In the genomic region with DNA sequence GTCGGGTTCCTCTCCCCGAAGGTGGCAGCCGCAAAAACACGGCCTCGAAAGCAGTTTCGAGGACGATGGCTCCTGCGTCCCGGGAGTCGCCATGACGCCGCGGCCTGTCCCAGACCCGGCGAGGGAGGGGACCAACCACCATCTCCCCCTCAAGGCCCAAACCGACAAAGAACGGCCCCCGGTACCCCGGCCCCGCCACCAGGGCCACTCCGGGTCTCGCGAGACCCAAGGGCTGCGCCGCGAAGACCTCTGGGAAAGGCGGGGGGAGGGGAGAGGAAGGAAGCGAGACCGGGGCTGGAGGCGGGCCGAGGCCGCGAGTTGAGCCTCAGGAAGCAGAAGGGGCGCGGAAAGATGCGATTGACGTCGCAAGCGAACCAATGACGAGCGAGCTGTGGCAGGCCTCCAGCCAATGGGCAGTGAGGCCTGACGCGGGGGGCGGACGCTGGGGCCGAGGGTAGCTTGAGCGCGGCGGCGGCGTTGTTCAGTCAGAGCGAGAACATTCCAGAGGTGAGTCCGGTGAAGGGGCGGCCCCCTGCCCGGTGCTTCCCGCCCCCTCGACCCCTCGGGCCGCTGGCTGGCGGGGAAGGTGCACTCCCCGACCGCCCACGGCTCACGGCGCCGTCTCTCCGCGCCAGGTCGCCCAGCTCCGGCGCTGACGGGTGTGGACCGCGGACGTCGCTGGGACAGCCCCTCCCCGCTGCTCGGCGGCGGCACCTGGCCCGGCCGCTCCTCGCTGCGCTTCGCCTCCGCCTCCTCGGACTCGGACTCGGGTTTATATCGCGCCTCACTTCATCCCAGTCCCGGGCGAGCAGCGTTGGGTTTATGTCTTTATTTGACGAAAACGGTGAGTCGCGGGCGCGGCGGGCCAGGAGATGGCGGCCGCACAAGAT, we compare ENCODE assay signal across 8 cellular contexts. TPM values are rescaled to one million over a fixed set of nuclear protein-coding genes. Genes with fewer than 3 reads are reported as not detected.
DNase-seq lines count a peak whose midpoint lies in the region; ATAC-seq and TF ChIP-seq lines count a peak whose summit lies in the region.

A gene (plus strand): TSS at position 484 of the 890 bp plus-strand sequence. CDS start 1,624 bp downstream, outside the sequence.

- DNase-seq in CD4-positive, CD25-positive, alpha-beta regulatory T cell = peak; percentile 99
- DNase-seq in NCI-H82 (lab: John Stamatoyannopoulos, UW) (peak; percentile 98), dermis microvascular lymphatic vessel endothelial cell (ENCODE audit: low read depth in 2 of 2) (peak; percentile 97 to 99)
- peak; percentile 98 to 99 for DNase-seq in activated CD4-positive, alpha-beta T cell treated with anti-CD3 and anti-CD28 coated beads, Interleukin-2, amount 50 U/mL, for 48 hours
- DNase-seq in stimulated activated CD4-positive, alpha-beta T cell treated with anti-CD3 and anti-CD28 coated beads, Interleukin-4, amount 100 ng/mL, for 24 hours = peak; percentile 99

- peaks cover 37% of the 10 kb centered on the region for H3K4me1 ChIP-seq in CD4-positive, CD25-positive, alpha-beta regulatory T cell (ENCODE audit: control insufficient read depth, insufficient read depth, low read length, poor library complexity, severe bottlenecking)
- H3K4me1 ChIP-seq in liver (ENCODE audit: control insufficient read depth in 4 of 4, insufficient read depth in 4 of 4, low read length in 3 of 4) = peaks cover 1 to 44% (median 24%) of the 10 kb centered on the region in 4 donors

- H3K27ac ChIP-seq in CD4-positive, CD25-positive, alpha-beta regulatory T cell (ENCODE audit: insufficient read depth, low read length, poor library complexity, severe bottlenecking) = peak within 1 kb of the TSS; percentile 98
- H3K27ac ChIP-seq in liver (ENCODE audit: low read depth in 1 of 2, low read length in 2 of 2) = peak within 1 kb of the TSS; percentile 95 to 100

- H3K36me3 Mint-ChIP-seq in CD4-positive, CD25-positive, alpha-beta regulatory T cell = peaks cover 36% of the 10 kb centered on the region

- H3K27me3 Mint-ChIP-seq in CD4-positive, CD25-positive, alpha-beta regulatory T cell = peaks cover 10% of the 10 kb centered on the region

- peak within 1 kb of the TSS; percentile 95 for H3K4me3 ChIP-seq in CD4-positive, CD25-positive, alpha-beta regulatory T cell (ENCODE audit: low read depth, low read length)
- peak within 1 kb of the TSS; percentile 76 to 93 (median 88) for H3K4me3 ChIP-seq in liver (ENCODE audit: low read depth in 1 of 3, low read length in 3 of 3)

- H3K36me3 ChIP-seq in CD4-positive, CD25-positive, alpha-beta regulatory T cell (ENCODE audit: control insufficient read depth, insufficient read depth, low read length) = peaks cover 37% of the 10 kb centered on the region
- peaks cover 10 to 37% (median 31%) of the 10 kb centered on the region in 4 donors for H3K36me3 ChIP-seq in liver (ENCODE audit: control insufficient read depth in 4 of 4, insufficient read depth in 3 of 4, low read depth in 1 of 4, low read length in 3 of 4)

- under 1% methylated on average over 103 of the region's 103 CpGs for WGBS in liver

- TF ChIP-seq CTCF in liver (IDR thresholded peaks at IDR 0.05; ENCODE audit: low read depth, low read length, missing input control) = peak; percentile 36

- peak within 1 kb of the TSS; percentile 96 to 99 (median 98) for H3K27ac Mint-ChIP-seq in CD4-positive, CD25-positive, alpha-beta regulatory T cell

- peak; percentile 90 to 93 for ATAC-seq in CD4-positive, CD25-positive, alpha-beta regulatory T cell (ENCODE audit: low read depth in 2 of 2)
- peak; percentile 84 for ATAC-seq in GM19397 (IDR thresholded peaks at IDR 0.05; ENCODE audit: unreplicated experiment)
- ATAC-seq in HG03571 (IDR thresholded peaks at IDR 0.05; ENCODE audit: unreplicated experiment) = peak; percentile 86

- peak within 1 kb of the TSS; percentile 96 to 100 (median 98) for H3K4me3 Mint-ChIP-seq in CD4-positive, CD25-positive, alpha-beta regulatory T cell

- no peaks in the 10 kb centered on the region for H3K27me3 ChIP-seq in CD4-positive, CD25-positive, alpha-beta regulatory T cell (ENCODE audit: control insufficient read depth, insufficient read depth, low read length)
- no peaks in the 10 kb centered on the region for H3K27me3 ChIP-seq in liver (ENCODE audit: control insufficient read depth in 4 of 4, insufficient read depth in 4 of 4, low read length in 3 of 4)

- peaks cover 0 to 2% (median 0%) of the 10 kb centered on the region in 7 donors for H3K9me3 Mint-ChIP-seq in CD4-positive, CD25-positive, alpha-beta regulatory T cell

- peaks cover 21 to 52% (median 37%) of the 10 kb centered on the region in 4 donors for H3K4me1 Mint-ChIP-seq in CD4-positive, CD25-positive, alpha-beta regulatory T cell

- TF ChIP-seq RAD21 in liver (IDR thresholded peaks at IDR 0.05) = no peak

- no peaks in the 10 kb centered on the region for H3K9me3 ChIP-seq in CD4-positive, CD25-positive, alpha-beta regulatory T cell (ENCODE audit: control insufficient read depth in 2 of 2, low read length in 2 of 2)
- H3K9me3 ChIP-seq in liver (ENCODE audit: control insufficient read depth in 4 of 4, low read length in 3 of 4) = no peaks in the 10 kb centered on the region

- H3K9ac ChIP-seq in liver (ENCODE audit: low read depth in 1 of 2, low read length in 2 of 2) = peak within 1 kb of the TSS; percentile 74 to 99

TF ChIP-seq in liver, 16 proteins besides CTCF, POLR2A, EP300 and RAD21:
- TF ChIP-seq, protein P1, sequence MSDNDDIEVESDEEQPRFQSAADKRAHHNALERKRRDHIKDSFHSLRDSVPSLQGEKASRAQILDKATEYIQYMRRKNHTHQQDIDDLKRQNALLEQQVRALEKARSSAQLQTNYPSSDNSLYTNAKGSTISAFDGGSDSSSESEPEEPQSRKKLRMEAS (IDR thresholded peaks at IDR 0.05) = peak; percentile 46
- TF ChIP-seq TAF1 (conservative IDR thresholded peaks at IDR 0.05) = peak; percentile 97
- TF ChIP-seq FOXA1 (IDR thresholded peaks at IDR 0.05) = peak; percentile 10
- TF ChIP-seq GABPA (IDR thresholded peaks at IDR 0.05 in 1 of 2, conservative IDR thresholded peaks at IDR 0.05 in 1 of 2) = peak; percentile 53 to 90
- TF ChIP-seq, protein P2, sequence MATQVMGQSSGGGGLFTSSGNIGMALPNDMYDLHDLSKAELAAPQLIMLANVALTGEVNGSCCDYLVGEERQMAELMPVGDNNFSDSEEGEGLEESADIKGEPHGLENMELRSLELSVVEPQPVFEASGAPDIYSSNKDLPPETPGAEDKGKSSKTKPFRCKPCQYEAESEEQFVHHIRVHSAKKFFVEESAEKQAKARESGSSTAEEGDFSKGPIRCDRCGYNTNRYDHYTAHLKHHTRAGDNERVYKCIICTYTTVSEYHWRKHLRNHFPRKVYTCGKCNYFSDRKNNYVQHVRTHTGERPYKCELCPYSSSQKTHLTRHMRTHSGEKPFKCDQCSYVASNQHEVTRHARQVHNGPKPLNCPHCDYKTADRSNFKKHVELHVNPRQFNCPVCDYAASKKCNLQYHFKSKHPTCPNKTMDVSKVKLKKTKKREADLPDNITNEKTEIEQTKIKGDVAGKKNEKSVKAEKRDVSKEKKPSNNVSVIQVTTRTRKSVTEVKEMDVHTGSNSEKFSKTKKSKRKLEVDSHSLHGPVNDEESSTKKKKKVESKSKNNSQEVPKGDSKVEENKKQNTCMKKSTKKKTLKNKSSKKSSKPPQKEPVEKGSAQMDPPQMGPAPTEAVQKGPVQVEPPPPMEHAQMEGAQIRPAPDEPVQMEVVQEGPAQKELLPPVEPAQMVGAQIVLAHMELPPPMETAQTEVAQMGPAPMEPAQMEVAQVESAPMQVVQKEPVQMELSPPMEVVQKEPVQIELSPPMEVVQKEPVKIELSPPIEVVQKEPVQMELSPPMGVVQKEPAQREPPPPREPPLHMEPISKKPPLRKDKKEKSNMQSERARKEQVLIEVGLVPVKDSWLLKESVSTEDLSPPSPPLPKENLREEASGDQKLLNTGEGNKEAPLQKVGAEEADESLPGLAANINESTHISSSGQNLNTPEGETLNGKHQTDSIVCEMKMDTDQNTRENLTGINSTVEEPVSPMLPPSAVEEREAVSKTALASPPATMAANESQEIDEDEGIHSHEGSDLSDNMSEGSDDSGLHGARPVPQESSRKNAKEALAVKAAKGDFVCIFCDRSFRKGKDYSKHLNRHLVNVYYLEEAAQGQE (IDR thresholded peaks at IDR 0.05) = peak; percentile 94
- TF ChIP-seq, protein P3, sequence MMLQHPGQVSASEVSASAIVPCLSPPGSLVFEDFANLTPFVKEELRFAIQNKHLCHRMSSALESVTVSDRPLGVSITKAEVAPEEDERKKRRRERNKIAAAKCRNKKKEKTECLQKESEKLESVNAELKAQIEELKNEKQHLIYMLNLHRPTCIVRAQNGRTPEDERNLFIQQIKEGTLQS (IDR thresholded peaks at IDR 0.05) = no peak
- no peak for TF ChIP-seq NR2F2 (IDR thresholded peaks at IDR 0.05)
- TF ChIP-seq JUND (IDR thresholded peaks at IDR 0.05) = peak in 1 of 2 donors; percentile 15
- TF ChIP-seq, protein P4, sequence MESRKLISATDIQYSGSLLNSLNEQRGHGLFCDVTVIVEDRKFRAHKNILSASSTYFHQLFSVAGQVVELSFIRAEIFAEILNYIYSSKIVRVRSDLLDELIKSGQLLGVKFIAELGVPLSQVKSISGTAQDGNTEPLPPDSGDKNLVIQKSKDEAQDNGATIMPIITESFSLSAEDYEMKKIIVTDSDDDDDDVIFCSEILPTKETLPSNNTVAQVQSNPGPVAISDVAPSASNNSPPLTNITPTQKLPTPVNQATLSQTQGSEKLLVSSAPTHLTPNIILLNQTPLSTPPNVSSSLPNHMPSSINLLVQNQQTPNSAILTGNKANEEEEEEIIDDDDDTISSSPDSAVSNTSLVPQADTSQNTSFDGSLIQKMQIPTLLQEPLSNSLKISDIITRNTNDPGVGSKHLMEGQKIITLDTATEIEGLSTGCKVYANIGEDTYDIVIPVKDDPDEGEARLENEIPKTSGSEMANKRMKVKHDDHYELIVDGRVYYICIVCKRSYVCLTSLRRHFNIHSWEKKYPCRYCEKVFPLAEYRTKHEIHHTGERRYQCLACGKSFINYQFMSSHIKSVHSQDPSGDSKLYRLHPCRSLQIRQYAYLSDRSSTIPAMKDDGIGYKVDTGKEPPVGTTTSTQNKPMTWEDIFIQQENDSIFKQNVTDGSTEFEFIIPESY (IDR thresholded peaks at IDR 0.05) = peak; percentile 99
- peak; percentile 28 to 60 for TF ChIP-seq RXRA (IDR thresholded peaks at IDR 0.05)
- TF ChIP-seq FOXA2 (IDR thresholded peaks at IDR 0.05) = no peak
- peak; percentile 30 to 64 for TF ChIP-seq EGR1 (IDR thresholded peaks at IDR 0.05; ENCODE audit: low read depth in 2 of 2)
- TF ChIP-seq HNF4G (IDR thresholded peaks at IDR 0.05) = no peak
- peak; percentile 92 for TF ChIP-seq YY1 (IDR thresholded peaks at IDR 0.05)
- TF ChIP-seq SP1 (IDR thresholded peaks at IDR 0.05) = peak; percentile 98
- TF ChIP-seq HNF4A (conservative IDR thresholded peaks at IDR 0.05) = peak; percentile 5 to 37
TF ChIP-seq in liver: peak in this region for 12.

RNA-seq across cellular contexts. Expression of the gene that starts here (rescaled TPM):
- total RNA-seq in CD4-positive, CD25-positive, alpha-beta regulatory T cell = 675 TPM
- 100 to 1,000 TPM; 364 to 387 (median 370) TPM for polyA plus RNA-seq in CD4-positive, CD25-positive, alpha-beta regulatory T cell
- total RNA-seq in dermis microvascular lymphatic vessel endothelial cell = 78.9 and 79.6 TPM in 2 replicates
- total RNA-seq in liver = 100 to 1,000 TPM; 121 to 181 TPM
- polyA plus RNA-seq in liver = 100 to 1,000 TPM; 203 to 435 TPM

Comparison
In these comparisons a context has a peak if more than half of its experiments do, and no peak if none do; other contexts are left out.
1. Peak in every context shown above with its lines: DNase-seq, ATAC-seq, H3K4me3 ChIP-seq and H3K27ac ChIP-seq.